ENCODE assay signal across 14 cellular contexts in the genomic region with DNA sequence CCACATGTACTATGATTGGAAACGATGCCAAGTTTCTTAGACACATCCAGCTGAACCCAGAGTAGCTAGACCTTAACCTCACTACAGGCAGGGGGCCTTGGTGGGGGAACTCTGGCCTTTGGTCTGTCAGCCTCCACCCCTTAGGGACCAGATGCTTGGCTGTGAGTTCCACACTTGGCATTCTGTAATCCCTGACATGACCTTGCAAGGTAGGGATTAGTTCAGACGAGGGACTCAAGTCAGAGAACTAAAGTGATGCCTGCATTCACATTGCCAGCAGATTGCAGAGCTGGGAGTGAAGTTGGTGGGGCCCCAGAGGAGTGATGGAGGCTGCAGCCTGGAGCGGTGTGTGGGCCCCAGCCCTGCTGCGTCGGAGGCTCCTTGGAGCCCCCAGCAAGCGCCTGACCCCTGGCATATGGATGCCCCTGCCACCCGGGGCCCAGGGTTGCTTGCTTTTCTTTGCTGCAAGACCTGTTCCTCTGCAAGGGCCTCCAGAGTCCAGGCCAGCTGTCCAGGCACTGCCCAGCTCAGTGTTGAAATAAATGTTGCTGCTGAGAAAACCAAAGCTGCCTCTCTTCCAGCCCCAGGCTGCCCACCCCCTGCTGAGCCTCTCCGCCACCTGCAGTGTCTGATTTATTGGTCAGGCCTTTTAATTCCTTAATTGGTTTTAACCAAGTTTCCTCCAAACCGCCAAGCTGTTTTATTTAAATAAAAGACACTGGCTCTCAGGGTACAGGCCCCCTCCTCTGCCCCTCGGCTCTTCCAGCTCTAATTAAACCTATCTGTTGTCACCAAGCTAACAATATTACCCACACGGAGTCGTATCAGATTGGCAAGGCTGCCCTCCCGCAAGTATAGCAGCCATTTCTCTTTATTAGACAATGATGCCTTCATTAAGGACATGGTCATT. TPM values are rescaled to one million over a fixed set of nuclear protein-coding genes. Genes with fewer than 3 reads are reported as not detected.
"Had no signal": no experiment of that assay in that cellular context is flagged by ENCODE, and none has a peak within 500 bp of the region (broad histone marks: within the 10 kb centered on the region; RNA-seq: fewer than 3 reads in every experiment).

No MANE protein-coding gene starts in this region.

- H3K4me3 ChIP-seq: esophagus muscularis mucosa, gastroesophageal sphincter, pancreas, sigmoid colon, tibial artery had no signal

- H3K9me3 ChIP-seq: gastroesophageal sphincter, neutrophil, pancreas, sigmoid colon, tibial artery had no signal

- H3K27me3 ChIP-seq: pancreas had no signal

- DNase-seq: activated CD4-positive, alpha-beta T cell treated with anti-CD3 and anti-CD28 coated beads, Interleukin-2, amount 50 U/mL, for 4 hours; activated gamma-delta T cell; effector CD8-positive, alpha-beta T cell; mesenchymal stem cell; naive thymus-derived CD8-positive, alpha-beta T cell; pancreas; sigmoid colon; stimulated activated CD8-positive, alpha-beta memory T cell treated with anti-CD3 and anti-CD28 coated beads, Interleukin-4, amount 100 ng/mL, for 48 hours; stimulated activated naive CD4-positive, alpha-beta T cell; substantia nigra; tibial artery had no signal

- ATAC-seq: gastroesophageal sphincter; naive thymus-derived CD8-positive, alpha-beta T cell; pancreas had no signal

- H3K36me3 ChIP-seq: esophagus muscularis mucosa, neutrophil, pancreas, sigmoid colon had no signal

- H3K27ac ChIP-seq: esophagus muscularis mucosa, gastroesophageal sphincter, neutrophil, pancreas, sigmoid colon, tibial artery had no signal

RNA-seq across cellular contexts. Expression of a gene that starts 4.7 kb away (rescaled TPM):
- total RNA-seq: naive thymus-derived CD8-positive, alpha-beta T cell had no signal
- polyA plus RNA-seq: naive thymus-derived CD8-positive, alpha-beta T cell had no signal
